In genomic region chr21:29187939-29188338, GRCh38 we compare ENCODE assay signal across 12 cellular contexts. TPM values are rescaled to one million over a fixed set of nuclear protein-coding genes. Genes with fewer than 3 reads are reported as not detected.
A peak's percentile ranks its signal among the peaks of the same experiment; 100 is the strongest.
DNase-seq lines count a peak whose midpoint lies in the region; ATAC-seq, FAIRE-seq and TF ChIP-seq lines count a peak whose summit lies in the region.
"Had no signal": no experiment of that assay in that cellular context is flagged by ENCODE, and none has a peak within 500 bp of the region (broad histone marks: within the 10 kb centered on the region; RNA-seq: fewer than 3 reads in every experiment).

No MANE protein-coding gene starts in this region.

- H3K27me3 ChIP-seq in adipocyte (replicated peaks; ENCODE audit: control insufficient read depth, insufficient read depth, low read length): no peaks in the 10 kb centered on the region
- H3K27me3 ChIP-seq in gastroesophageal sphincter: no peaks in the 10 kb centered on the region

- H3K27me3 Mint-ChIP-seq in activated naive CD4-positive, alpha-beta T cell treated with anti-CD3 and anti-CD28 coated beads for 36 hours (ENCODE audit: low read depth): no peaks in the 10 kb centered on the region

- WGBS in gastroesophageal sphincter (ENCODE audit: low coverage in 1 of 2), 2 donors: 53 to 65% methylated on average over 2 of the region's 2 CpGs

- H3K4me1 ChIP-seq in HEK293 (ENCODE audit: control insufficient read depth, insufficient read depth, low read length): no peaks in the 10 kb centered on the region
- peaks cover 78% of the 10 kb centered on the region for H3K4me1 ChIP-seq in adipocyte (ENCODE audit: control insufficient read depth, insufficient read depth, low read length)
- H3K4me1 ChIP-seq in gastroesophageal sphincter: peaks cover 0 to 27% (median 3%) of the 10 kb centered on the region in 3 donors

- POLR2A ChIA-PET in HEK293 (lab: Yijun Ruan, JAX): no interaction called here

- no peaks in the 10 kb centered on the region for H3K4me1 Mint-ChIP-seq in activated naive CD4-positive, alpha-beta T cell treated with anti-CD3 and anti-CD28 coated beads for 36 hours (ENCODE audit: low read depth)

- TF ChIP-seq CTCF in HEK293 (tag by site-specific recombination; IDR thresholded peaks at IDR 0.05) (no peak), gastroesophageal sphincter (IDR thresholded peaks at IDR 0.05) (no peak)

- no peak overlapping the region for H3K9ac ChIP-seq in adipocyte (ENCODE audit: low read length)

- no peak overlapping the region for H3K27ac ChIP-seq in HEK293 (ENCODE audit: extremely low read depth, low read depth, low read length)
- no peak overlapping the region for H3K27ac ChIP-seq in gastroesophageal sphincter

- no peak overlapping the region for H3K27ac Mint-ChIP-seq in activated naive CD4-positive, alpha-beta T cell treated with anti-CD3 and anti-CD28 coated beads for 36 hours
- H3K27ac Mint-ChIP-seq: naive thymus-derived CD4-positive, alpha-beta T cell had no signal

- no peak overlapping the region for H3K4me3 Mint-ChIP-seq in activated naive CD4-positive, alpha-beta T cell treated with anti-CD3 and anti-CD28 coated beads for 36 hours
- H3K4me3 Mint-ChIP-seq: naive thymus-derived CD4-positive, alpha-beta T cell had no signal

- CTCF ChIA-PET in HEK293 (lab: Yijun Ruan, JAX): interaction anchor here (1.2 to 1.5 kb wide), 3 partner anchors 8 to 161 kb away, joined by 4 read pairs; no protein-coding TSS in a partner anchor
- CTCF ChIA-PET in activated naive CD4-positive, alpha-beta T cell treated with anti-CD3 and anti-CD28 coated beads for 36 hours (lab: Charles Lee): interaction anchor here (1.0 kb wide), 1 partner anchor 8 kb away, joined by 3 read pairs; no protein-coding TSS in a partner anchor

- no peak for TF ChIP-seq EP300 in gastroesophageal sphincter (IDR thresholded peaks at IDR 0.05)

- TF ChIP-seq POLR2A in gastroesophageal sphincter (IDR thresholded peaks at IDR 0.05): no peak

- H3K4me3 ChIP-seq in HEK293 (ENCODE audit: low read depth, low read length): no peak overlapping the region
- peak overlapping the region; percentile 24 for H3K4me3 ChIP-seq in adipocyte (ENCODE audit: low read length)
- no peak overlapping the region for H3K4me3 ChIP-seq in gastroesophageal sphincter
- no peak overlapping the region for H3K4me3 ChIP-seq in skeletal muscle cell (ENCODE audit: low read depth, low read length)

- intact Hi-C loops in activated naive CD4-positive, alpha-beta T cell treated with anti-CD3 and anti-CD28 coated beads for 36 hours (cut with micrococcal nuclease): no loop called here

- no peaks in the 10 kb centered on the region for H3K36me3 Mint-ChIP-seq in activated naive CD4-positive, alpha-beta T cell treated with anti-CD3 and anti-CD28 coated beads for 36 hours (ENCODE audit: low read depth)

- H3K9me3 ChIP-seq in HEK293 (ENCODE audit: control insufficient read depth, insufficient read depth, low read depth, low read length): no peaks in the 10 kb centered on the region
- H3K9me3 ChIP-seq in adipocyte (ENCODE audit: control insufficient read depth, low read length): no peaks in the 10 kb centered on the region
- no peaks in the 10 kb centered on the region for H3K9me3 ChIP-seq in gastroesophageal sphincter

- H3K9me3 Mint-ChIP-seq in activated naive CD4-positive, alpha-beta T cell treated with anti-CD3 and anti-CD28 coated beads for 36 hours: no peaks in the 10 kb centered on the region
- H3K9me3 Mint-ChIP-seq: naive thymus-derived CD4-positive, alpha-beta T cell had no signal

- peak; percentile 66 for ATAC-seq in gastroesophageal sphincter
- ATAC-seq: naive thymus-derived CD4-positive, alpha-beta T cell; Panc1 had no signal

- FAIRE-seq in frontal cortex (lab: Jason Lieb, UNC): no peak

- H3K36me3 ChIP-seq in HEK293 (ENCODE audit: control insufficient read depth in 2 of 2, insufficient read depth in 1 of 2, low read length in 2 of 2) (no peaks in the 10 kb centered on the region), adipocyte (ENCODE audit: control insufficient read depth, insufficient read depth, low read length, severe bottlenecking) (no peaks in the 10 kb centered on the region), gastroesophageal sphincter (no peaks in the 10 kb centered on the region)

- peak; percentile 73 for DNase-seq in adipocyte (ENCODE audit: low read depth)
- peak; percentile 91 for DNase-seq in skeletal muscle cell (ENCODE audit: low read depth)
- DNase-seq in activated naive CD4-positive, alpha-beta T cell treated with anti-CD3 and anti-CD28 coated beads for 36 hours: no peak
- DNase-seq in frontal cortex (ENCODE audit: low spot score in 2 of 2): no peak
- no peak for DNase-seq in KG1 (lab: John Stamatoyannopoulos, UW)
- no peak for DNase-seq in T-helper 1 cell
- DNase-seq: activated CD4-positive, CD25-positive, alpha-beta regulatory T cell treated with anti-CD3 and anti-CD28 coated beads, Interleukin-2, amount 50 U/mL, for 72 hours; glutamatergic neuron; naive thymus-derived CD4-positive, alpha-beta T cell had no signal

TF ChIP-seq in HEK293, 187 proteins besides CTCF, POLR2A, EP300 and RAD21:
- TF ChIP-seq PRDM10 (tag by site-specific recombination; IDR thresholded peaks at IDR 0.05) (0 out of 2 replicates have a peak, but pooled peaks have one; percentile 17), ZNF423 (tag by site-specific recombination; IDR thresholded peaks at IDR 0.05) (no peak)
TF ChIP-seq in HEK293: peak in this region for 1.

RNA-seq across cellular contexts. Expression of gene MAP3K7CL, which starts 57.5 kb away (rescaled TPM):
- total RNA-seq in gastroesophageal sphincter: 1 to 10 TPM; 1.5 to 2.6 (median 2.2) TPM
- 1 to 10 TPM; 4.9 to 6.3 TPM for total RNA-seq in activated naive CD4-positive, alpha-beta T cell treated with anti-CD3 and anti-CD28 coated beads for 36 hours
- 1.2 TPM for total RNA-seq in frontal cortex

Comparison
In these comparisons a context has a peak if more than half of its experiments do, and no peak if none do; other contexts are left out.
1. DNase-seq: peak in adipocyte (single experiment) and skeletal muscle cell (single experiment); none in activated naive CD4-positive, alpha-beta T cell treated with anti-CD3 and anti-CD28 coated beads for 36 hours (single experiment), frontal cortex (0 of 2), KG1 (single experiment) and T-helper 1 cell (0 of 5).